8 cellular contexts compared by ENCODE assay signal in the genomic region with DNA sequence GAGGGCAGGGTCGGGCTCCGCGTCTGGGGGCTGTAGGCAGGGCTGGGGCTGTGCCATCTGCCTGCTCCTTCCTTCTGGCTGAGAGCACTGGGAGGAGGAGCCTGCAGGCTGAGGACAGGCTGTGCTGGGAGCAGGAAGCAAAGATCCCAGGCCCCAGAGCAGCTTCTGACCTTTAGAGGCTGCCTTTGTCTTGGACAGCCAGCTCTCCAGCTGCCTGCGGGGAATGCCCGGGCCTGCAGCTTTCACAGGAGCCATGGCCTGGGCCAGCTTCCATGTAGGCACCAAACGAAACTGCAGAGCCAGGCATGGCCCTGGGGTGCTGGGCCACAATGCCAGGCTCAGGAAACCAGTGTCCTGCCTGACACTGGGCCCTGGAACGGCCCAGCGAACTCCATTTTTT.
DNase-seq lines count a peak whose midpoint lies in the region; ATAC-seq and TF ChIP-seq lines count a peak whose summit lies in the region.

No MANE protein-coding gene starts in this region.

- intact Hi-C loops in aorta (cut with DNase I): no loop called here

- 8 to 9% methylated on average over 8 of the region's 8 CpGs for WGBS in aorta, 2 donors

- H3K4me1 ChIP-seq in muscle layer of colon (ENCODE audit: insufficient read depth, low read length) (peaks cover 26% of the 10 kb centered on the region), aorta (ENCODE audit: control insufficient read depth in 1 of 2, insufficient read depth in 2 of 2, low read length in 2 of 2) (no peaks in the 10 kb centered on the region)

- H3K4me3 ChIP-seq in fibroblast of mammary gland (ENCODE audit: control insufficient read depth, low read depth, low read length) (no peak overlapping the region), muscle layer of colon (ENCODE audit: low read depth in 1 of 2, low read length in 2 of 2) (no peak overlapping the region), aorta (ENCODE audit: low read length in 2 of 2) (no peak overlapping the region)

- peak overlapping the region; percentile 93 for H3K27ac ChIP-seq in muscle layer of colon (ENCODE audit: low read depth, low read length)
- H3K27ac ChIP-seq in aorta (ENCODE audit: low read depth in 1 of 2, low read length in 2 of 2): peak overlapping the region in 1 of 2 donors; percentile 70

- DNase-seq in NCI-H1092 treated with DMSO at 0.1 percent for 48 hours (lab: John Stamatoyannopoulos, UW): peak; percentile 12
- no peak for DNase-seq in NCI-H1092 (lab: John Stamatoyannopoulos, UW)
- DNase-seq in fibroblast of mammary gland (ENCODE audit: low read depth): peak; percentile 56
- DNase-seq in aorta: peak; percentile 80 to 83
- DNase-seq in NCI-H187 treated with DMSO at 0.1 percent for 48 hours (lab: John Stamatoyannopoulos, UW): no peak
- no peak for DNase-seq in stimulated activated CD4-positive, alpha-beta T cell treated with anti-CD3 and anti-CD28 coated beads, Interleukin-12 subunit alpha, Interleukin-12 subunit beta, amount 100 ng/mL, for 4 hours
- DNase-seq in SIG-M5 treated with dmso at 0.1 percent for 504 hours (lab: John Stamatoyannopoulos, UW; ENCODE audit: unreplicated experiment): no peak

- TF ChIP-seq CTCF in fibroblast of mammary gland (conservative IDR thresholded peaks at IDR 0.05; ENCODE audit: control insufficient read depth, insufficient read depth, low read depth, low read length): no peak

- ATAC-seq in aorta (ENCODE audit: low FRiP score): peak; percentile 89

- H3K9me3 ChIP-seq in muscle layer of colon (ENCODE audit: low read length) (no peaks in the 10 kb centered on the region), aorta (ENCODE audit: control insufficient read depth, low read length) (no peaks in the 10 kb centered on the region)

- H3K36me3 ChIP-seq in muscle layer of colon (ENCODE audit: insufficient read depth, low read length) (no peaks in the 10 kb centered on the region), aorta (ENCODE audit: control insufficient read depth in 1 of 2, insufficient read depth in 2 of 2, low read length in 1 of 2) (no peaks in the 10 kb centered on the region)

- H3K27me3 ChIP-seq in muscle layer of colon (ENCODE audit: control insufficient read depth in 1 of 2, insufficient read depth in 2 of 2, low read length in 2 of 2): no peaks in the 10 kb centered on the region
- H3K27me3 ChIP-seq in aorta (ENCODE audit: control insufficient read depth in 1 of 2, insufficient read depth in 2 of 2, low read length in 1 of 2): no peaks in the 10 kb centered on the region

- no peak overlapping the region for H3K9ac ChIP-seq in muscle layer of colon (ENCODE audit: low read length)

Comparison
In these comparisons a context has a peak if more than half of its experiments do, and no peak if none do; other contexts are left out.
1. DNase-seq: peak in NCI-H1092 treated with DMSO at 0.1 percent for 48 hours (single experiment), fibroblast of mammary gland (single experiment) and aorta (2 of 2); none in NCI-H1092 (single experiment), NCI-H187 treated with DMSO at 0.1 percent for 48 hours (single experiment), stimulated activated CD4-positive, alpha-beta T cell treated with anti-CD3 and anti-CD28 coated beads, Interleukin-12 subunit alpha, Interleukin-12 subunit beta, amount 100 ng/mL, for 4 hours (single experiment) and SIG-M5 treated with dmso at 0.1 percent for 504 hours (single experiment).